ENCODE assay signal across 9 cellular contexts in the genomic region with DNA sequence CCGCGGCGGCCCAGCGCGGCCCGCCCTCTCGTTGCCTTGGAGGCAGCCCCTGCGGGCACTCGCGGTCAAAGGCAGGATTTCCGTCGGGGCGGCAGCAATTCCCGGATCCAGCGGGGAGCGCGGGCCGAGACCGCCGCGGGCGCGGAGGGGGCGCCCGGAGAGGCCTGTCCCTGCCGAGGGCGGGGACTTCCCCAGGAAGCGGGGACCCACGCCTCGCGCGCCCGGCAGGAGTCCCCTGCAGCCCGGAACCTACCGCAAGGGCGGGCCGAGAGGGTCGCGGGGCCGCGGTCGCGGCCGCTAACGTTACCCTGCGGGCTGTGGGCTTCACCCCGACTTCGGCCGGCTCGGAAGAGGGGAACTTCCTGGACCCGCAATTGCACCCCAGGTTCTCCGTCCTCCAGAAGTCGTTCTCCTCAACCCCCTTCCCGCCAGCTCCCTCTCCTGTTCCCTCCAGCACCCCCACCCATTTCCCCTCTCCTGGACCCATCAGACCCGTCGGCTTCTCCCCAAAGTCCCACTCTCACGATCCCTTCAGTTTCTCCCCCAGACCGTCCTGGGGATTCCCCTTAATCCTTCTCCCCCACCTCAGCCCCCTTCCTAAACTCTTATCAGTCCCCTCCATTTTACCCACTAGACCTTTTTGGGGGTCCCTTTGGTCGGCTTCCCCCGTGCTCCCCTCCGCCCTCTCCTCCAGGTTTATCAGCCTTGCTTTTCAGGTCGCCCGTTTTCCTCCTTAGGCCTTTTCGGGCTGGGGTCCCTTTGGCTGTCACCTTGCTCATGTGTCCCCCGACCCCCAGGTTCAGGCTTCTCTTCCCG. TPM values are rescaled to one million over a fixed set of nuclear protein-coding genes. Genes with fewer than 3 reads are reported as not detected.
DNase-seq lines count a peak whose midpoint lies in the region; ATAC-seq and TF ChIP-seq lines count a peak whose summit lies in the region.
"Had no signal": no experiment of that assay in that cellular context is flagged by ENCODE, and none has a peak within 500 bp of the region (broad histone marks: within the 10 kb centered on the region; RNA-seq: fewer than 3 reads in every experiment).

No MANE protein-coding gene starts in this region.

- peaks cover 60% of the 10 kb centered on the region for H3K4me1 Mint-ChIP-seq in T-helper 17 cell

- peak overlapping the region; percentile 86 for H3K27ac Mint-ChIP-seq in T-helper 17 cell

- H3K79me2 ChIP-seq in OCI-LY7 (ENCODE audit: insufficient read depth, low read depth, low read length): no peaks in the 10 kb centered on the region

- H2AFZ ChIP-seq in OCI-LY7 (ENCODE audit: low read length): no peak overlapping the region

- peak overlapping the region; percentile 85 for H3K4me3 Mint-ChIP-seq in T-helper 17 cell

- H3K4me3 ChIP-seq in GM12865 (ENCODE audit: low read depth, low read length) (peak overlapping the region; percentile 49), mononuclear cell (ENCODE audit: low read length) (peak overlapping the region; percentile 81), tibial nerve (peak overlapping the region; percentile 27 to 59 (median 50)), OCI-LY7 (ENCODE audit: low read depth, low read length, poor library complexity, severe bottlenecking) (no peak overlapping the region)

- no peak for TF ChIP-seq CTCF in GM12865 (IDR thresholded peaks at IDR 0.05; ENCODE audit: insufficient read depth, low read depth, low read length, missing control alignments)
- TF ChIP-seq CTCF in tibial nerve (IDR thresholded peaks at IDR 0.05): peak in 2 of 5 experiments; percentile 36 to 42
- TF ChIP-seq CTCF in OCI-LY7 (conservative IDR thresholded peaks at IDR 0.05; ENCODE audit: low read length): no peak

- H3K9me3 ChIP-seq in T-helper 17 cell (ENCODE audit: control insufficient read depth, low read length, poor library complexity, severe bottlenecking) (no peaks in the 10 kb centered on the region), mononuclear cell (ENCODE audit: low read depth, low read length) (no peaks in the 10 kb centered on the region), tibial nerve (no peaks in the 10 kb centered on the region), OCI-LY7 (ENCODE audit: low read length) (no peaks in the 10 kb centered on the region)

- no peaks in the 10 kb centered on the region for H4K20me1 ChIP-seq in OCI-LY7 (ENCODE audit: insufficient read depth, low read length)

- TF ChIP-seq EP300 in tibial nerve (IDR thresholded peaks at IDR 0.05): no peak

- no peaks in the 10 kb centered on the region for H3K36me3 Mint-ChIP-seq in T-helper 17 cell (ENCODE audit: low read depth)

- no TSS peak for BruUV-seq in OCI-LY7 (replicated peaks; lab: Mats Ljungman, UMichigan)

- H3K4me1 ChIP-seq in mononuclear cell (ENCODE audit: insufficient read depth, low read length) (peaks cover 88% of the 10 kb centered on the region), tibial nerve (peaks cover 0 to 50% (median 18%) of the 10 kb centered on the region in 4 donors), OCI-LY7 (ENCODE audit: insufficient read depth, low read length, poor library complexity, severe bottlenecking) (peaks cover 51% of the 10 kb centered on the region)

- no peaks in the 10 kb centered on the region for H3K9me2 ChIP-seq in OCI-LY7 (ENCODE audit: insufficient read depth, low read length)

- POLR2A ChIA-PET in OCI-LY7 (lab: Charles Lee): no interaction called here

- no peak for TF ChIP-seq POLR2A in tibial nerve (IDR thresholded peaks at IDR 0.05)

- DNase-seq in GM12865 (ENCODE audit: low read depth) (peak; percentile 61), T-helper 17 cell (peak; percentile 32 to 47 (median 41)), ecto neural progenitor cell (ENCODE audit: low spot score) (peak; percentile 69), tibial nerve (ENCODE audit: low spot score in 2 of 2) (no peak), OCI-LY7 (ENCODE audit: low spot score) (no peak)

- H3K36me3 ChIP-seq in tibial nerve (no peaks in the 10 kb centered on the region), OCI-LY7 (ENCODE audit: insufficient read depth, low read length) (no peaks in the 10 kb centered on the region)

- CTCF ChIA-PET in OCI-LY7 (lab: Charles Lee; ENCODE audit: unreplicated experiment): interaction anchor here (0.6 kb wide), 1 partner anchor 1638 kb away, joined by 4 read pairs; no protein-coding TSS in a partner anchor

- intact Hi-C loops in OCI-LY7 (cut with micrococcal nuclease; ENCODE audit: unreplicated experiment): no loop called here

- no peaks in the 10 kb centered on the region for H3K27me3 Mint-ChIP-seq in T-helper 17 cell

- H3K27me3 ChIP-seq in mononuclear cell (ENCODE audit: insufficient read depth, low read length) (no peaks in the 10 kb centered on the region), tibial nerve (peaks cover 0 to 9% of the 10 kb centered on the region in 2 donors)

- no peak overlapping the region; the same call in 1 of the 2 replicates for H3K4me2 ChIP-seq in OCI-LY7 (ENCODE audit: low read length)

- H3K27ac ChIP-seq in tibial nerve (peak overlapping the region; percentile 11 to 78 (median 67)), OCI-LY7 (ENCODE audit: low read depth, low read length, poor library complexity, severe bottlenecking) (no peak overlapping the region)
- H3K27ac ChIP-seq: VCaP had no signal

- ATAC-seq in T-helper 17 cell (peak; percentile 57), HG03521 (IDR thresholded peaks at IDR 0.05; ENCODE audit: unreplicated experiment) (no peak), HG03095 (IDR thresholded peaks at IDR 0.05; ENCODE audit: unreplicated experiment) (no peak)

- WGBS in tibial nerve, 2 donors: 8 to 11% methylated on average over 23 to 57 of the region's 66 CpGs

RNA-seq across cellular contexts. Expression of a gene that starts 0.6 kb away (rescaled TPM):
- total RNA-seq in T-helper 17 cell: 10 to 100 TPM in 1 of 2 donors, 1 to 10 TPM in 1; 3.3 to 12.6 TPM
- 123 TPM for total RNA-seq in mononuclear cell
- total RNA-seq in tibial nerve: 10 to 100 TPM; 18.4 to 63.9 (median 22.6) TPM
- total RNA-seq in OCI-LY7 (2014; rRNA removed; shearing (Covaris generic)): 2.2 and 4.1 TPM in 2 replicates
- total RNA-seq in OCI-LY7 (2022): 0.98 and 1.2 TPM in 2 replicates

RNA-seq across cellular contexts. Expression of a gene that starts 30.4 kb away (rescaled TPM):
- total RNA-seq in T-helper 17 cell: 10 to 100 TPM; 15.9 to 18.7 TPM
- total RNA-seq in mononuclear cell: 3.3 TPM
- total RNA-seq in tibial nerve: 10 to 100 TPM; 26.4 to 39.9 (median 34.6) TPM
- 5.5 and 6.5 TPM in 2 replicates for total RNA-seq in OCI-LY7 (2014; rRNA removed; shearing (Covaris generic))
- total RNA-seq in OCI-LY7 (2022): 8.4 and 13.8 TPM in 2 replicates

RNA-seq across cellular contexts. Expression of a gene that starts 37.6 kb away (rescaled TPM):
- total RNA-seq in T-helper 17 cell (10 to 100 TPM; 25.7 to 26.4 TPM), mononuclear cell (85.6 TPM), tibial nerve (10 to 100 TPM; 28.2 to 79.3 (median 69.4) TPM), OCI-LY7 (2022) (6.0 and 6.8 TPM in 2 replicates)
- total RNA-seq in OCI-LY7 (2014; rRNA removed; shearing (Covaris generic)): 7.7 and 9.5 TPM in 2 replicates

Comparison
In these comparisons a context has a peak if more than half of its experiments do, and no peak if none do; other contexts are left out.
1. DNase-seq: peak in GM12865 (single experiment), T-helper 17 cell (3 of 3) and ecto neural progenitor cell (single experiment); none in tibial nerve (0 of 2) and OCI-LY7 (single experiment).